Comparison of ENCODE assay signal across 1 cellular context in the genomic region with DNA sequence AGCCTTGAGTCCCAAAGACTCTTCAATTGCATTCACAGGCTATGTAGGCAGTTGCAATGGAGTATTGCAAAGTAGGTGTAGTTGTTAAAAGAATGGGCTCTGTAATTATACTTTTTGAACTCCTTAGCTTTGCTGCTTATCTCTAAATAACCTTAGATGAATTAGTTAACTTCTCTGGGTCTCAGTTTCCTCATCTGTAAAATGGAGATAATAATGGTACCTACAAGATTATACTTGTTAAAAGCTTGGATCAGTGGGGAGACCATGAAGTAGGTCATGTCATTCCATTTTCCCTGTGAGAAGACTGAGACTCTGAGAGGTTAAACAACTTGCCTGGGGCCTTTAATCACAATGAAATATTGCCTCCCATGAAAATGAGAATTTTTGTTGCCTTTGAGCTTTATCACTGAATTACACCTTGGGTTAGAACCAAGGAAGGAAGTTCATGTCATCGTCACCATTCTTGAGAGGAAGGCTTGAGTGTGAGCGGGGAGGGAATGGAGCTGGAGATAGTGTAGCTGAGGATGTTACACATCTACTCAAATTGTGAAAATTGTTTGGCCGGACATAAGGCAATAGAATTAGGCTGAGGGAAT.
TF ChIP-seq lines count a peak whose summit lies in the region.

No MANE protein-coding gene starts in this region.

TF ChIP-seq in HepG2, 621 proteins besides CTCF, POLR2A, EP300 and RAD21 (continued from another document):
- TF ChIP-seq, protein P1, sequence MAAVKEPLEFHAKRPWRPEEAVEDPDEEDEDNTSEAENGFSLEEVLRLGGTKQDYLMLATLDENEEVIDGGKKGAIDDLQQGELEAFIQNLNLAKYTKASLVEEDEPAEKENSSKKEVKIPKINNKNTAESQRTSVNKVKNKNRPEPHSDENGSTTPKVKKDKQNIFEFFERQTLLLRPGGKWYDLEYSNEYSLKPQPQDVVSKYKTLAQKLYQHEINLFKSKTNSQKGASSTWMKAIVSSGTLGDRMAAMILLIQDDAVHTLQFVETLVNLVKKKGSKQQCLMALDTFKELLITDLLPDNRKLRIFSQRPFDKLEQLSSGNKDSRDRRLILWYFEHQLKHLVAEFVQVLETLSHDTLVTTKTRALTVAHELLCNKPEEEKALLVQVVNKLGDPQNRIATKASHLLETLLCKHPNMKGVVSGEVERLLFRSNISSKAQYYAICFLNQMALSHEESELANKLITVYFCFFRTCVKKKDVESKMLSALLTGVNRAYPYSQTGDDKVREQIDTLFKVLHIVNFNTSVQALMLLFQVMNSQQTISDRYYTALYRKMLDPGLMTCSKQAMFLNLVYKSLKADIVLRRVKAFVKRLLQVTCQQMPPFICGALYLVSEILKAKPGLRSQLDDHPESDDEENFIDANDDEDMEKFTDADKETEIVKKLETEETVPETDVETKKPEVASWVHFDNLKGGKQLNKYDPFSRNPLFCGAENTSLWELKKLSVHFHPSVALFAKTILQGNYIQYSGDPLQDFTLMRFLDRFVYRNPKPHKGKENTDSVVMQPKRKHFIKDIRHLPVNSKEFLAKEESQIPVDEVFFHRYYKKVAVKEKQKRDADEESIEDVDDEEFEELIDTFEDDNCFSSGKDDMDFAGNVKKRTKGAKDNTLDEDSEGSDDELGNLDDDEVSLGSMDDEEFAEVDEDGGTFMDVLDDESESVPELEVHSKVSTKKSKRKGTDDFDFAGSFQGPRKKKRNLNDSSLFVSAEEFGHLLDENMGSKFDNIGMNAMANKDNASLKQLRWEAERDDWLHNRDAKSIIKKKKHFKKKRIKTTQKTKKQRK (IDR thresholded peaks at IDR 0.05; ENCODE audit: low read length): no peak
TF ChIP-seq in HepG2: peak in this region for 1.
